In the genomic region with DNA sequence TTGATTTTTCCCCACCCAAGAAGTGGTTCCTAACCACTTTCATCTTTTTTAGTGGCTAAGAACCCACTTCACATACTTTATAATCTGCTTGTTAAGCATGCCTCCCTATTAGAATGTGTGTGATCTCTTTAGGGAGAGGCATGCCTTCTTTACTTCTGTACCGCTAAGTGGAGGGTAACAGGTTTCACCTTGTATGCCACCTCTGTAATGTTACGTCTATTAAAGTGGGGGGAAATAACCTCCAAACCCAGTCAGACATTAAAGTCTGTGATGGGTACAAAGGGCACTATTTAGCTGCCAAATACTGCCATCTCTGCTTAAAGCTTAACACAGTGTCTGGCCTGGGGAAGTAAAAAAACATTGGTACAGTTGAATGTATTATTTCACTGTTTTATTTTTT, we compare ENCODE assay signal across 1 cellular context.
TF ChIP-seq lines count a peak whose summit lies in the region.

No MANE protein-coding gene starts in this region.

TF ChIP-seq in HepG2, 621 proteins besides CTCF, POLR2A, EP300 and RAD21:
- TF ChIP-seq SIN3A (IDR thresholded peaks at IDR 0.05; ENCODE audit: borderline replicate concordance, low read depth, low read length): no peak
- peak; percentile 26 for TF ChIP-seq RBM22 (optimal IDR thresholded peaks at IDR 0.05; ENCODE audit: low read length)
